ENCODE assay signal across 11 cellular contexts in the genomic region with DNA sequence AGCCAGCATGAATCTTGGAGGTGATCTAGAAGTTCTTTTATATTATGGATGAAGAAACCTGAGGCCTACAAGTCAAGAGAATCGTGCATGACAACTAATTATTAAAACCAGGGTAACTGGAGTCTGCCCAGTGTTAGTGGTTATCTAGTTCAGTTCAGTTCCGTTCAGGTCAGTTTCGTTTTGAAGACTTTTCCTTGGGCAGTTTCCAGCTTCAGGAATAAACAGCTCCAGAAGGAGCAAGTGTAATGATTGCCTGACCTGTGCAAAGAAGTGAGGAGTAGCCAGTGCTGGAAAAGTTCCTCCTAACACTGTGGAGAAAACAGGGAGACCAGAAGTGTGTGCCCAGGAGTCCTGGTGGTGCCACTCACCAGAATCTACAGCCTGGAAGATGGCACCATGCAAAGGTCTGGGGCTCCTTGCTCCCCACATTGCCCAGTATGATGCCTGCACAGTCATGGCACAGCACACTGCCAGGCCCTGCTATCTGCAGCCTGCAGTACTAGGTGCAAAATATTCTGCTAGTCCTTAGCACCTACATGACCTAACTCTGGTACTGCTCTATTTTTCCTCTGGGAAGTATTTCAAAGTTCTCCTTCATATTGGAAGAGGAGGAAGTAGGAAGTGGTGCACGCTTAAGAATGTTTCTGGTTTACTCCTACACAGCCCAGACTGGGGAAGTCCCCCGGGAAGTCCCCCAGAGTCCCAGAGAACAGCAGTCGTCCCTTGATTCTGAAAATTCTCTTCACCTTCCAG.
A peak's percentile ranks its signal among the peaks of the same experiment; 100 is the strongest.
DNase-seq lines count a peak whose midpoint lies in the region; ATAC-seq and TF ChIP-seq lines count a peak whose summit lies in the region.
"Had no signal": no experiment of that assay in that cellular context is flagged by ENCODE, and none has a peak within 500 bp of the region (broad histone marks: within the 10 kb centered on the region; RNA-seq: fewer than 3 reads in every experiment).

No MANE protein-coding gene starts in this region.

- intact Hi-C loops in esophagus muscularis mucosa (cut with DNase I): no loop called here

- peak overlapping the region in 2 of 4 donors; percentile 9 to 24 for H3K4me3 ChIP-seq in esophagus muscularis mucosa
- H3K4me3 ChIP-seq: prostate gland had no signal

- TF ChIP-seq EP300 in esophagus muscularis mucosa (IDR thresholded peaks at IDR 0.05): no peak

- H3K4me1 ChIP-seq in esophagus muscularis mucosa: peaks cover 4 to 25% (median 21%) of the 10 kb centered on the region in 4 donors
- H3K4me1 ChIP-seq: prostate gland had no signal

- 32% methylated on average over 6 of the region's 6 CpGs for WGBS in esophagus muscularis mucosa

- no peak for TF ChIP-seq CTCF in esophagus muscularis mucosa (IDR thresholded peaks at IDR 0.05)

- no peak for TF ChIP-seq POLR2A in esophagus muscularis mucosa (IDR thresholded peaks at IDR 0.05; ENCODE audit: low read depth)

- no peaks in the 10 kb centered on the region for H3K27me3 ChIP-seq in esophagus muscularis mucosa

- H3K27ac ChIP-seq in esophagus muscularis mucosa (replicated peaks in 1 of 4): peak overlapping the region; percentile 35 to 69 (median 58)
- H3K27ac ChIP-seq: prostate gland had no signal

- ATAC-seq in HG03460 (IDR thresholded peaks at IDR 0.05; ENCODE audit: unreplicated experiment): peak; percentile 67

- peak; percentile 12 for DNase-seq in activated T-cell treated with anti-CD3 and anti-CD28 coated beads for 48 hours (ENCODE audit: low read depth)
- no peak for DNase-seq in activated T-cell treated with anti-CD3 and anti-CD28 coated beads, Interleukin-2, amount 50 U/mL, for 1 hour
- no peak for DNase-seq in esophagus muscularis mucosa (ENCODE audit: extremely low spot score)
- DNase-seq in stimulated activated CD8-positive, alpha-beta memory T cell treated with anti-CD3 and anti-CD28 coated beads, Interleukin-7, amount 100 ng/mL, for 24 hours (ENCODE audit: low read depth): peak; percentile 14
- DNase-seq in hepatic stellate cell (ENCODE audit: low spot score): no peak
- no peak for DNase-seq in COLO829 (ENCODE audit: low spot score)
- DNase-seq in OCI-M2 (lab: John Stamatoyannopoulos, UW; ENCODE audit: unreplicated experiment): no peak
- DNase-seq: erythroblast, NCI-H1436 had no signal

- no peaks in the 10 kb centered on the region for H3K36me3 ChIP-seq in esophagus muscularis mucosa
- H3K36me3 ChIP-seq: prostate gland had no signal

- H3K9me3 ChIP-seq in esophagus muscularis mucosa: no peaks in the 10 kb centered on the region
- H3K9me3 ChIP-seq: prostate gland had no signal

Comparison
In these comparisons a context has a peak if more than half of its experiments do, and no peak if none do; other contexts are left out.
1. DNase-seq: peak in activated T-cell treated with anti-CD3 and anti-CD28 coated beads for 48 hours (single experiment) and stimulated activated CD8-positive, alpha-beta memory T cell treated with anti-CD3 and anti-CD28 coated beads, Interleukin-7, amount 100 ng/mL, for 24 hours (single experiment); none in activated T-cell treated with anti-CD3 and anti-CD28 coated beads, Interleukin-2, amount 50 U/mL, for 1 hour (single experiment), esophagus muscularis mucosa (single experiment), hepatic stellate cell (single experiment), COLO829 (single experiment) and OCI-M2 (single experiment).